Comparison of ENCODE assay signal across 27 cellular contexts in the genomic region with DNA sequence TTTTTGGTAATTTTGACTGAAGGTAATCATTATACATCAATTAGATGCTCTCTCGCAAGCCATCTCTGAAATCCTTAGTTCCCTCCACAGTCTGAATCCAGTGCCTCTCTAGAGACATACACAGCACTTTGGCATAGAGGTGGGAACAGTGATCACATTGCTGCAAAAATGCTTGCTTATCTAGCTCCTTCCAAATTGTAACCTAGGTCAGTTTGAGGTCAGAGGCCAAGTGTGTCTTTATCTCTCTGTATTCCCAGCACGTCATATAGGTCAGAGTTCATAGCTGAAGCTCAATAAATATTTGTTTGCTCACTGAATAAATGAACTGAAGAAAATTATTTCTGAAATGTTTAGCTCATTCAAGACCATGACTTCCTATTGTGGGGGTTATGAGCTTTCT.
"Had no signal": no experiment of that assay in that cellular context is flagged by ENCODE, and none has a peak within 500 bp of the region (broad histone marks: within the 10 kb centered on the region; RNA-seq: fewer than 3 reads in every experiment).

No MANE protein-coding gene starts in this region.

- H3K36me3 Mint-ChIP-seq: activated naive CD4-positive, alpha-beta T cell treated with anti-CD3 and anti-CD28 coated beads, Interleukin-2, amount 50 U/mL, for 72 hours; naive B cell had no signal

- H3K9me3 ChIP-seq: breast epithelium, esophagus muscularis mucosa, neutrophil, spleen, suprapubic skin, tibial nerve had no signal

- H3K4me3 Mint-ChIP-seq: activated B cell treated with CpG ODN at 0.5 μM for 24 hours; activated CD8-positive, alpha-beta T cell treated with anti-CD3 and anti-CD28 coated beads for 36 hours; activated T-cell treated with anti-CD3 and anti-CD28 coated beads, Interleukin-2, amount 50 U/mL, for 4 hours; central memory CD8-positive, alpha-beta T cell; dendritic cell treated with granulocyte-macrophage colony-stimulating factor and Interleukin-4, amounts not matched to agents 40 ng/mL and 50 ng/mL, for 4 days; endodermal cell; naive B cell; nephron progenitor cell; T-helper 1 cell treated with Interleukin-12 subunit alpha and Interleukin-12 subunit beta and Interleukin-4 antibody, amounts not matched to agents 30 μg/mL and 1 μg/mL, for 36 hours had no signal

- H3K27me3 ChIP-seq: breast epithelium, esophagus muscularis mucosa, neutrophil, spleen, suprapubic skin, tibial nerve had no signal

- H3K36me3 ChIP-seq: breast epithelium, esophagus muscularis mucosa, neutrophil, spleen, suprapubic skin, tibial nerve had no signal

- H3K4me1 ChIP-seq: breast epithelium, spleen, suprapubic skin, tibial nerve had no signal

- H3K27me3 Mint-ChIP-seq: activated B cell treated with CpG ODN at 0.5 μM for 24 hours; activated CD8-positive, alpha-beta T cell treated with anti-CD3 and anti-CD28 coated beads for 36 hours; central memory CD8-positive, alpha-beta T cell; dendritic cell treated with granulocyte-macrophage colony-stimulating factor and Interleukin-4, amounts not matched to agents 40 ng/mL and 50 ng/mL, for 4 days; naive B cell; progenitor cell of endocrine pancreas had no signal

- H3K4me3 ChIP-seq: breast epithelium, esophagus muscularis mucosa, spleen, suprapubic skin, tibial nerve had no signal

- H3K4me1 Mint-ChIP-seq: activated B cell treated with CpG ODN at 0.5 μM for 24 hours; central memory CD8-positive, alpha-beta T cell; naive B cell had no signal

- H3K9me3 Mint-ChIP-seq: activated B cell treated with CpG ODN at 0.5 μM for 24 hours; activated CD8-positive, alpha-beta T cell treated with anti-CD3 and anti-CD28 coated beads for 36 hours; activated naive CD4-positive, alpha-beta T cell treated with anti-CD3 and anti-CD28 coated beads, Interleukin-2, amount 50 U/mL, for 72 hours; activated T-cell treated with anti-CD3 and anti-CD28 coated beads, Interleukin-2, amount 50 U/mL, for 4 hours; activated T-helper 2 cell treated with anti-CD3 and anti-CD28 coated beads, Interferon-gamma antibody, Interleukin-2, Interleukin-4, amounts not matched to agents 10 μg/mL and 5 μg/mL and 100 μg/mL, durations not matched to agents 14 hours and 24 hours and 36 hours; central memory CD8-positive, alpha-beta T cell; dendritic cell treated with granulocyte-macrophage colony-stimulating factor and Interleukin-4, amounts not matched to agents 40 ng/mL and 50 ng/mL, for 4 days; endodermal cell; naive B cell; nephron progenitor cell; T-helper 1 cell treated with Interleukin-12 subunit alpha and Interleukin-12 subunit beta and Interleukin-4 antibody, amounts not matched to agents 30 μg/mL and 1 μg/mL, for 36 hours had no signal

- ATAC-seq: activated CD8-positive, alpha-beta T cell treated with anti-CD3 and anti-CD28 coated beads for 36 hours; activated naive CD4-positive, alpha-beta T cell treated with anti-CD3 and anti-CD28 coated beads, Interleukin-2, amount 50 U/mL, for 72 hours; activated T-cell treated with anti-CD3 and anti-CD28 coated beads, Interleukin-2, amount 50 U/mL, for 4 hours; left ventricle myocardium superior had no signal

- DNase-seq: activated B cell treated with CpG ODN at 0.5 μM for 24 hours; activated CD4-positive, alpha-beta T cell treated with anti-CD3 and anti-CD28 coated beads, Interleukin-2, amount 50 U/mL, for 1 hour; activated CD8-positive, alpha-beta T cell treated with anti-CD3 and anti-CD28 coated beads for 36 hours; activated T-cell treated with anti-CD3 and anti-CD28 coated beads, Interleukin-2, amount 50 U/mL, for 4 hours; endodermal cell; foreskin melanocyte; glutamatergic neuron; left ventricle myocardium superior; mammary epithelial cell; naive B cell; nephron progenitor cell; spleen; stimulated activated naive CD4-positive, alpha-beta T cell; SW 1271; T-helper 9 cell had no signal

- FAIRE-seq: islet of Langerhans had no signal

- H3K27ac Mint-ChIP-seq: activated B cell treated with CpG ODN at 0.5 μM for 24 hours; activated CD8-positive, alpha-beta T cell treated with anti-CD3 and anti-CD28 coated beads for 36 hours; activated naive CD4-positive, alpha-beta T cell treated with anti-CD3 and anti-CD28 coated beads, Interleukin-2, amount 50 U/mL, for 72 hours; activated T-helper 2 cell treated with anti-CD3 and anti-CD28 coated beads, Interferon-gamma antibody, Interleukin-2, Interleukin-4, amounts not matched to agents 10 μg/mL and 5 μg/mL and 100 μg/mL, durations not matched to agents 14 hours and 24 hours and 36 hours; dendritic cell treated with granulocyte-macrophage colony-stimulating factor and Interleukin-4, amounts not matched to agents 40 ng/mL and 50 ng/mL, for 4 days; naive B cell; nephron progenitor cell; progenitor cell of endocrine pancreas; T-helper 1 cell treated with Interleukin-12 subunit alpha and Interleukin-12 subunit beta and Interleukin-4 antibody, amounts not matched to agents 30 μg/mL and 1 μg/mL, for 36 hours had no signal

- H3K27ac ChIP-seq: breast epithelium, esophagus muscularis mucosa, neutrophil, spleen, suprapubic skin, tibial nerve had no signal
